Comparison of ENCODE assay signal across 9 cellular contexts in genomic region chr1:21963477-21964217, GRCh38. TPM values are rescaled to one million over a fixed set of nuclear protein-coding genes. Genes with fewer than 3 reads are reported as not detected.
DNase-seq lines count a peak whose midpoint lies in the region; ATAC-seq, FAIRE-seq and TF ChIP-seq lines count a peak whose summit lies in the region.
"Had no signal": no experiment of that assay in that cellular context is flagged by ENCODE, and none has a peak within 500 bp of the region (broad histone marks: within the 10 kb centered on the region; RNA-seq: fewer than 3 reads in every experiment).

No MANE protein-coding gene starts in this region.

- intact Hi-C loops in GM12878 (cut with micrococcal nuclease; ENCODE audit: unreplicated experiment): loop anchor here (1.0 to 10.0 kb wide), 3 partner anchors 179 to 304 kb away; partner anchors contain the start of gene USP48

- BruUV-seq in GM12878 (replicated peaks; lab: Mats Ljungman, UMichigan): no TSS peak

- 0 out of 2 replicates have a peak overlapping the region, but pooled peaks have one; percentile 8 for H3K4me2 ChIP-seq in GM12878 (ENCODE audit: control insufficient read depth, insufficient read depth)

- FAIRE-seq in GM12878 (lab: Jason Lieb, UNC): peak; percentile 96

- POLR2A ChIA-PET in GM12878 (lab: Charles Lee): no interaction called here

- in situ Hi-C loops in GM12878 (cut with MboI): no loop called here

- no peak for TF ChIP-seq POLR2A in GM12878 (IDR thresholded peaks at IDR 0.05; ENCODE audit: low read depth, low read length)

- H3K4me3 ChIP-seq in GM12878: no peak overlapping the region

- DNase-seq in activated gamma-delta T cell treated with Interleukin-2 at 50 U/mL for 16 hours: peak; percentile 81
- DNase-seq in activated gamma-delta T cell (lab: John Stamatoyannopoulos, UW): no peak
- DNase-seq in NCI-H1694 treated with DMSO at 0.1 percent for 48 hours (lab: John Stamatoyannopoulos, UW): peak; percentile 20
- peak; percentile 83 for DNase-seq in UCSD-AML1 (lab: John Stamatoyannopoulos, UW; ENCODE audit: unreplicated experiment)
- DNase-seq in GM12878 (ENCODE audit: low read depth, low spot score): peak; percentile 26
- peak; percentile 83 for DNase-seq in iPS-NIHi7 (ENCODE audit: extremely low spot score)
- DNase-seq in stimulated activated CD4-positive, alpha-beta T cell treated with anti-CD3 and anti-CD28 coated beads, Interleukin-15, amount 100 ng/mL, for 24 hours: peak; percentile 85

- TF ChIP-seq RAD21 in GM12878 (IDR thresholded peaks at IDR 0.05; ENCODE audit: insufficient read depth, low read depth, low read length): peak; percentile 93

- CTCF ChIA-PET in GM12878 (lab: Yijun Ruan, JAX): interaction anchor here (0.7 to 1.5 kb wide), 8 partner anchors 60 to 302 kb away, joined by 3 to 6 read pairs (median 3); partner anchors contain the start of genes RAP1GAP and USP48

- WGBS in GM12878 (ENCODE audit: insufficient coverage, insufficient replicate concordance, low lambda C conversion rate, missing lambda C conversion rate): 43% methylated on average over 11 of the region's 11 CpGs

- RAD21 ChIA-PET in GM12878 (lab: Charles Lee; ENCODE audit: unreplicated experiment): interaction anchor here (0.7 kb wide), 1 partner anchor 146 kb away, joined by 3 read pairs; no protein-coding TSS in a partner anchor

- ATAC-seq in GM12878 (peak; percentile 98), HG03521 (IDR thresholded peaks at IDR 0.05; ENCODE audit: unreplicated experiment) (no peak)

- peak; percentile 84 to 89 (median 87) for TF ChIP-seq CTCF in GM12878 (IDR thresholded peaks at IDR 0.05 in 2 of 3, conservative IDR thresholded peaks at IDR 0.05 in 1 of 3; ENCODE audit: control insufficient read depth in 2 of 3, extremely low read depth in 1 of 3, insufficient read depth in 1 of 3, low read depth in 3 of 3, low read length in 3 of 3)

- SMC1A ChIA-PET in GM12878 (lab: Charles Lee; ENCODE audit: uncharacterized antibody, unreplicated experiment): interaction anchor here (1.5 kb wide), 1 partner anchor 260 kb away, joined by 5 read pairs; no protein-coding TSS in a partner anchor

- H4K20me1 ChIP-seq in GM12878 (ENCODE audit: control insufficient read depth, insufficient read depth): no peaks in the 10 kb centered on the region

- H3K27me3 ChIP-seq in GM12878 (replicated peaks in 1 of 2; ENCODE audit: control insufficient read depth in 2 of 2, insufficient read depth in 2 of 2, low read length in 1 of 2): no peaks in the 10 kb centered on the region

- H2AFZ ChIP-seq in GM12878 (ENCODE audit: control insufficient read depth, low read depth, low read length): peak overlapping the region; percentile 70

- TF ChIP-seq EP300 in GM12878 (IDR thresholded peaks at IDR 0.05; ENCODE audit: borderline replicate concordance in 1 of 2, control insufficient read depth in 1 of 2, low read depth in 2 of 2, low read length in 2 of 2): no peak

- H3K4me1 ChIP-seq in GM12878 (ENCODE audit: control insufficient read depth, insufficient read depth, low read length): no peaks in the 10 kb centered on the region

- H3K79me2 ChIP-seq in GM12878 (ENCODE audit: control insufficient read depth, insufficient read depth, low read length): no peaks in the 10 kb centered on the region

- H3K9me3 ChIP-seq in GM12878 (replicated peaks; ENCODE audit: control insufficient read depth, insufficient read depth, low read length): no peaks in the 10 kb centered on the region

- no peak overlapping the region for H3K27ac ChIP-seq in GM12878 (ENCODE audit: control insufficient read depth, insufficient read depth)

- no peaks in the 10 kb centered on the region for H3K36me3 ChIP-seq in GM12878 (ENCODE audit: control insufficient read depth in 2 of 2, insufficient read depth in 2 of 2, low read length in 1 of 2)

- no peak overlapping the region for H3K9ac ChIP-seq in GM12878 (ENCODE audit: control insufficient read depth, insufficient read depth, low read length)

TF ChIP-seq in GM12878, 131 proteins besides CTCF, POLR2A, EP300 and RAD21:
- TF ChIP-seq NBN (IDR thresholded peaks at IDR 0.05) (0 out of 2 replicates have a peak, but pooled peaks have one; percentile 44), HDGF (IDR thresholded peaks at IDR 0.05) (peak; percentile 57; the same call in 1 of the 2 replicates), SMC3 (IDR thresholded peaks at IDR 0.05; ENCODE audit: borderline replicate concordance, low read length) (peak; percentile 81), GABPA (IDR thresholded peaks at IDR 0.05; ENCODE audit: low read depth) (no peak), YY1 (IDR thresholded peaks at IDR 0.05; ENCODE audit: low read depth, low read length) (0 out of 2 replicates have a peak, but pooled peaks have one; percentile 54), YBX1 (IDR thresholded peaks at IDR 0.05) (no peak), ZSCAN29 (IDR thresholded peaks at IDR 0.05) (no peak), ZNF24 (IDR thresholded peaks at IDR 0.05) (peak; percentile 18; the same call in 1 of the 2 replicates), ASH2L (IDR thresholded peaks at IDR 0.05; ENCODE audit: borderline replicate concordance, low read depth) (no peak), PKNOX1 (IDR thresholded peaks at IDR 0.05) (peak; percentile 69), RELA (IDR thresholded peaks at IDR 0.05; ENCODE audit: borderline replicate concordance, partially characterized antibody) (peak; percentile 19), NFIC (IDR thresholded peaks at IDR 0.05; ENCODE audit: low read depth, low read length) (no peak)

RNA-seq across cellular contexts. Expression of gene CELA3B, which starts 13.2 kb away (rescaled TPM):
- total RNA-seq in GM12878 (2013; cell fraction: nucleolus; rRNA removed): not detected in 2 replicates
- not detected in 2 replicates for total RNA-seq in GM12878 (2014; rRNA removed)
- not detected in 2 replicates for total RNA-seq in GM12878 (2014; rRNA removed; fragmentation: Illumina TruSeq; extraction: Trizol)
- total RNA-seq in GM12878 (2021): 4.1 and 6.4 TPM in 2 replicates
- not detected for polyA plus RNA-seq in GM12878 (2011; ENCODE audit: low read depth)
- not detected in 2 replicates for polyA plus RNA-seq in GM12878 (2011; rRNA removed)
- polyA plus RNA-seq in GM12878 (2011; cell fraction: cytosol; rRNA removed): not detected in 2 replicates
- not detected in 2 replicates for polyA plus RNA-seq in GM12878 (2011; cell fraction: nucleus; rRNA removed)
- polyA plus RNA-seq in GM12878 (2012): not detected in 2 replicates
- polyA plus RNA-seq in GM12878 (2014; fragmentation: Illumina TruSeq; extraction: Trizol): not detected in 2 replicates
- polyA plus RNA-seq in GM12878 (2014; fragmentation: Nextera tagmentation; extraction: Ambion mirVana): not detected
- polyA plus RNA-seq in GM12878 (2014; rRNA removed): not detected in 2 replicates
- not detected for polyA plus RNA-seq in GM12878 (2016; fragmentation: Nextera tagmentation; extraction: Ambion mirVana)
- not detected in 2 replicates for polyA minus RNA-seq in GM12878 (2011; rRNA and poly(A)+ RNA removed)
- not detected in 2 replicates for polyA minus RNA-seq in GM12878 (2011; cell fraction: cytosol; rRNA and poly(A)+ RNA removed)
- not detected in 2 replicates for polyA minus RNA-seq in GM12878 (2011; cell fraction: nucleus; rRNA and poly(A)+ RNA removed)
- total RNA-seq: skeletal muscle tissue had no signal

RNA-seq across cellular contexts. Expression of gene HSPG2, which starts 26.5 kb away (rescaled TPM):
- total RNA-seq in GM12878 (2013; cell fraction: nucleolus; rRNA removed): 47.4 and 56.6 TPM in 2 replicates
- total RNA-seq in GM12878 (2014; rRNA removed) (0.82 and 1.2 TPM in 2 replicates), GM12878 (2014; rRNA removed; fragmentation: Illumina TruSeq; extraction: Trizol) (0.63 and 0.83 TPM in 2 replicates), GM12878 (2021) (3.4 and 3.5 TPM in 2 replicates)
- 0.75 TPM for polyA plus RNA-seq in GM12878 (2011; ENCODE audit: low read depth)
- polyA plus RNA-seq in GM12878 (2011; rRNA removed) (0.62 and 0.71 TPM in 2 replicates), GM12878 (2014; fragmentation: Illumina TruSeq; extraction: Trizol) (0.06 and 0.40 TPM in 2 replicates), GM12878 (2014; fragmentation: Nextera tagmentation; extraction: Ambion mirVana) (not detected), GM12878 (2014; rRNA removed) (0.76 and 1.3 TPM in 2 replicates), GM12878 (2016; fragmentation: Nextera tagmentation; extraction: Ambion mirVana) (1 to 10 TPM in 1 of 2 experiments, under 1 TPM in 1; 0.30 to 1.1 TPM)
- 0.93 and 1.1 TPM in 2 replicates for polyA plus RNA-seq in GM12878 (2011; cell fraction: cytosol; rRNA removed)
- 6.3 and 9.3 TPM in 2 replicates for polyA plus RNA-seq in GM12878 (2011; cell fraction: nucleus; rRNA removed)
- polyA plus RNA-seq in GM12878 (2012): 4.3 and 6.8 TPM in 2 replicates
- polyA minus RNA-seq in GM12878 (2011; rRNA and poly(A)+ RNA removed): 2.3 and 6.0 TPM in 2 replicates
- 1.5 and 2.3 TPM in 2 replicates for polyA minus RNA-seq in GM12878 (2011; cell fraction: cytosol; rRNA and poly(A)+ RNA removed)
- 4.8 and 5.2 TPM in 2 replicates for polyA minus RNA-seq in GM12878 (2011; cell fraction: nucleus; rRNA and poly(A)+ RNA removed)

RNA-seq across cellular contexts. Expression of gene CELA3A, which starts 37.8 kb away (rescaled TPM):
- not detected in 2 replicates for total RNA-seq in GM12878 (2013; cell fraction: nucleolus; rRNA removed)
- total RNA-seq in GM12878 (2014; rRNA removed): not detected in 2 replicates
- not detected in 2 replicates for total RNA-seq in GM12878 (2014; rRNA removed; fragmentation: Illumina TruSeq; extraction: Trizol)
- total RNA-seq in GM12878 (2021): 7.6 and 9.0 TPM in 2 replicates
- not detected for polyA plus RNA-seq in GM12878 (2011; ENCODE audit: low read depth)
- polyA plus RNA-seq in GM12878 (2011; rRNA removed): not detected in 2 replicates
- not detected in 2 replicates for polyA plus RNA-seq in GM12878 (2011; cell fraction: cytosol; rRNA removed)
- not detected in 2 replicates for polyA plus RNA-seq in GM12878 (2011; cell fraction: nucleus; rRNA removed)
- not detected in 2 replicates for polyA plus RNA-seq in GM12878 (2012)
- not detected in 2 replicates for polyA plus RNA-seq in GM12878 (2014; fragmentation: Illumina TruSeq; extraction: Trizol)
- polyA plus RNA-seq in GM12878 (2014; fragmentation: Nextera tagmentation; extraction: Ambion mirVana): not detected
- polyA plus RNA-seq in GM12878 (2014; rRNA removed): not detected in 2 replicates
- not detected for polyA plus RNA-seq in GM12878 (2016; fragmentation: Nextera tagmentation; extraction: Ambion mirVana)
- polyA minus RNA-seq in GM12878 (2011; rRNA and poly(A)+ RNA removed): not detected in 2 replicates
- not detected in 2 replicates for polyA minus RNA-seq in GM12878 (2011; cell fraction: cytosol; rRNA and poly(A)+ RNA removed)
- polyA minus RNA-seq in GM12878 (2011; cell fraction: nucleus; rRNA and poly(A)+ RNA removed): not detected in 2 replicates
- total RNA-seq: skeletal muscle tissue had no signal
